8 cellular contexts compared by ENCODE assay signal in the genomic region with DNA sequence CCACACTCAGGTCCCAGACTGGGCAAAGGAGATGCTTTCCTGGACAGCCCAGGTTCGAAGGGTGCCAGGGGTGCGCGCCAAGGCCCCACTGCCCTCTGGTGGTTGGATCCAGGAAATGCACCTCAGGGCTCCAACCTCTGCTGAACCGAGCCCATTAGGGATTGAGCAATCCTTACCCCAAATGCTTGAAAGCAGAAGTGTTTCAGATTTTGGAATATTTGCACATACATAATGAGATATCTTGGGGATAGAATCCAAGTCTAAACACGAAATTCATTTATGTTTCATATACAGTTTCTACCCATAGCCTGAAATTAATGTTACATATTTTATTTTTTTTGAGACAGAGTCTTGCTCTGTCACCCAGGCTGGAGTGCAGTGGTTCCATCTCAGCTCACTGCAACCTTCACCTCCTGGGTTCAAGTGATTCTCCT. TPM values are rescaled to one million over a fixed set of nuclear protein-coding genes. Genes with fewer than 3 reads are reported as not detected.
A peak's percentile ranks its signal among the peaks of the same experiment; 100 is the strongest.
DNase-seq lines count a peak whose midpoint lies in the region; ATAC-seq and TF ChIP-seq lines count a peak whose summit lies in the region.

No MANE protein-coding gene starts in this region.

- peaks cover 39% of the 10 kb centered on the region for H3K4me1 ChIP-seq in lower lobe of right lung

- H3K36me3 ChIP-seq in BJ (ENCODE audit: control insufficient read depth, insufficient read depth, low read length) = peaks cover 5% of the 10 kb centered on the region
- H3K36me3 ChIP-seq in lower lobe of right lung = peaks cover 28% of the 10 kb centered on the region

- H3K9me3 Mint-ChIP-seq in activated CD4-positive, alpha-beta T cell treated with anti-CD3 and anti-CD28 coated beads, Interleukin-2, amount 10 ng/mL, durations not matched to agents 24 days and 14 days = no peaks in the 10 kb centered on the region

- no peak overlapping the region for H3K27ac Mint-ChIP-seq in activated CD4-positive, alpha-beta T cell treated with anti-CD3 and anti-CD28 coated beads, Interleukin-2, amount 10 ng/mL, durations not matched to agents 24 days and 14 days

- peaks cover 14% of the 10 kb centered on the region for H3K4me1 Mint-ChIP-seq in activated CD4-positive, alpha-beta T cell treated with anti-CD3 and anti-CD28 coated beads, Interleukin-2, amount 10 ng/mL, durations not matched to agents 24 days and 14 days

- peak overlapping the region; percentile 79 for H3K27ac ChIP-seq in lower lobe of right lung

- peaks cover 2% of the 10 kb centered on the region for H3K36me3 Mint-ChIP-seq in activated CD4-positive, alpha-beta T cell treated with anti-CD3 and anti-CD28 coated beads, Interleukin-2, amount 10 ng/mL, durations not matched to agents 24 days and 14 days (ENCODE audit: low read depth)

- H3K9me3 ChIP-seq in lower lobe of right lung = no peaks in the 10 kb centered on the region

- H3K27me3 ChIP-seq in BJ (ENCODE audit: control insufficient read depth, insufficient read depth, low read length) (no peaks in the 10 kb centered on the region), lower lobe of right lung (ENCODE audit: low read depth) (no peaks in the 10 kb centered on the region)

- H3K4me3 Mint-ChIP-seq in activated CD4-positive, alpha-beta T cell treated with anti-CD3 and anti-CD28 coated beads, Interleukin-2, amount 10 ng/mL, durations not matched to agents 24 days and 14 days = no peak overlapping the region

- ATAC-seq in lower lobe of right lung (peak; percentile 75 to 86), GM21526 (IDR thresholded peaks at IDR 0.05; ENCODE audit: low FRiP score, unreplicated experiment) (no peak)

- H3K4me3 ChIP-seq in BJ (ENCODE audit: low read depth, low read length) = no peak overlapping the region
- no peak overlapping the region for H3K4me3 ChIP-seq in lower lobe of right lung

- DNase-seq in BJ (ENCODE audit: low read depth) = no peak
- DNase-seq in GOT3 (lab: John Stamatoyannopoulos, UW) = peak; percentile 21
- DNase-seq in NCI-H510A (lab: John Stamatoyannopoulos, UW) = peak; percentile 39
- DNase-seq in activated CD4-positive, alpha-beta T cell treated with anti-CD3 and anti-CD28 coated beads, Interleukin-2, amount 10 ng/mL, durations not matched to agents 24 days and 14 days = peak; percentile 94
- peak; percentile 79 for DNase-seq in dermis blood vessel endothelial cell
- DNase-seq in lower lobe of right lung = peak; percentile 86
- DNase-seq in stimulated activated CD8-positive, alpha-beta memory T cell treated with anti-CD3 and anti-CD28 coated beads, Interleukin-15, amount 100 ng/mL, for 24 hours (ENCODE audit: low read depth) = peak; percentile 33

- no peaks in the 10 kb centered on the region for H3K27me3 Mint-ChIP-seq in activated CD4-positive, alpha-beta T cell treated with anti-CD3 and anti-CD28 coated beads, Interleukin-2, amount 10 ng/mL, durations not matched to agents 24 days and 14 days

- POLR2A ChIA-PET in BJ (lab: Charles Lee) = no interaction called here

- intact Hi-C loops in activated CD4-positive, alpha-beta T cell treated with anti-CD3 and anti-CD28 coated beads, Interleukin-2, amount 10 ng/mL, durations not matched to agents 24 days and 14 days (cut with micrococcal nuclease) = loop anchor here (1.0 kb wide), 2 partner anchors 53 to 100 kb away; no protein-coding TSS in a partner anchor
- intact Hi-C loops in lower lobe of right lung (cut with DNase I) = loop anchor here (10.0 kb wide), 1 partner anchor 53 kb away; no protein-coding TSS in a partner anchor

- CTCF ChIA-PET in BJ (lab: Yijun Ruan, JAX) = interaction anchor here (0.6 to 16.3 kb wide), 19 partner anchors 9 to 290 kb away, joined by 3 to 551 read pairs (median 4); a partner anchor contains a TSS

- TF ChIP-seq CTCF in BJ (IDR thresholded peaks at IDR 0.05; ENCODE audit: insufficient read depth, low read depth, low read length) (peak; percentile 96), lower lobe of right lung (IDR thresholded peaks at IDR 0.05) (peak; percentile 98)

RNA-seq across cellular contexts. Expression of a gene that starts 57.4 kb away (rescaled TPM):
- polyA plus RNA-seq in BJ (2011; rRNA removed) = 12.3 and 18.9 TPM in 2 replicates
- polyA minus RNA-seq in BJ (2011; rRNA and poly(A)+ RNA removed) = 13.4 and 21.6 TPM in 2 replicates
- total RNA-seq in activated CD4-positive, alpha-beta T cell treated with anti-CD3 and anti-CD28 coated beads, Interleukin-2, amount 10 ng/mL, durations not matched to agents 24 days and 14 days = 25.5 and 27.1 TPM in 2 replicates
- 5.6 and 20.1 TPM in 2 replicates for total RNA-seq in dermis blood vessel endothelial cell
- total RNA-seq in lower lobe of right lung = 57.7 TPM
